In genomic region chr4:16617416-16617815, GRCh38 we compare ENCODE assay signal across 25 cellular contexts.
A peak's percentile ranks its signal among the peaks of the same experiment; 100 is the strongest.
DNase-seq lines count a peak whose midpoint lies in the region; ATAC-seq and TF ChIP-seq lines count a peak whose summit lies in the region.
"Had no signal": no experiment of that assay in that cellular context is flagged by ENCODE, and none has a peak within 500 bp of the region (broad histone marks: within the 10 kb centered on the region; RNA-seq: fewer than 3 reads in every experiment).

No MANE protein-coding gene starts in this region.

- H3K27me3 ChIP-seq in breast epithelium, result no peaks in the 10 kb centered on the region
- H3K27me3 ChIP-seq: ascending aorta, foreskin keratinocyte, pancreas had no signal

- H3K36me3 Mint-ChIP-seq in endothelial cell (ENCODE audit: low read depth, unreplicated experiment), result peaks cover 35% of the 10 kb centered on the region
- H3K36me3 Mint-ChIP-seq: activated naive CD4-positive, alpha-beta T cell treated with anti-CD3 and anti-CD28 coated beads, Interleukin-2, amount 10 ng/mL, durations not matched to agents 7 days and 5 days; memory B cell; naive B cell had no signal

- H3K4me1 ChIP-seq in breast epithelium, result no peaks in the 10 kb centered on the region
- H3K4me1 ChIP-seq: ascending aorta, foreskin keratinocyte, pancreas had no signal

- intact Hi-C loops in sciatic nerve (cut with DNase I), result no loop called here
- intact Hi-C loops in breast epithelium (cut with DNase I; ENCODE audit: low total_unique reads), result no loop called here

- H3K36me3 ChIP-seq in breast epithelium, result no peaks in the 10 kb centered on the region
- H3K36me3 ChIP-seq: ascending aorta, pancreas had no signal

- no peak overlapping the region for H3K4me3 ChIP-seq in breast epithelium
- H3K4me3 ChIP-seq: ascending aorta, GM12878, pancreas had no signal

- peak; percentile 49 for DNase-seq in AG20443 (ENCODE audit: low spot score)
- peak; percentile 5 for DNase-seq in OCI-M1 (lab: John Stamatoyannopoulos, UW)
- DNase-seq in fibroblast of peridontal ligament (ENCODE audit: extremely low read depth), result peak; percentile 69
- no peak for DNase-seq in sciatic nerve (ENCODE audit: low spot score)
- DNase-seq in endothelial cell (ENCODE audit: low spot score), result no peak
- DNase-seq in NCI-H524 (lab: John Stamatoyannopoulos, UW), result no peak
- DNase-seq in breast epithelium (ENCODE audit: low spot score in 2 of 2), result no peak
- DNase-seq: activated naive CD4-positive, alpha-beta T cell treated with anti-CD3 and anti-CD28 coated beads, Interleukin-2, amount 10 ng/mL, durations not matched to agents 7 days and 5 days; activated T-cell treated with anti-CD3 and anti-CD28 coated beads, Interleukin-2, amount 50 U/mL, for 4 hours; DMS53; foreskin keratinocyte; H9; KBM-7; naive B cell; NCI-H187; NCI-H345; NK-92 treated with Interleukin-12 subunit alpha and Interleukin-12 subunit beta, amount 100 ng/mL, for 24 hours; pancreas; SK-N-SH had no signal

- peaks cover 15% of the 10 kb centered on the region for H3K4me1 Mint-ChIP-seq in endothelial cell (ENCODE audit: unreplicated experiment)
- H3K4me1 Mint-ChIP-seq: activated naive CD4-positive, alpha-beta T cell treated with anti-CD3 and anti-CD28 coated beads, Interleukin-2, amount 10 ng/mL, durations not matched to agents 7 days and 5 days; memory B cell; naive B cell had no signal

- H3K27ac ChIP-seq in breast epithelium, result no peak overlapping the region
- H3K27ac ChIP-seq: ascending aorta, foreskin keratinocyte, pancreas, RWPE1 had no signal

- peaks cover 2% of the 10 kb centered on the region for H3K9me3 Mint-ChIP-seq in endothelial cell (ENCODE audit: unreplicated experiment)

- peaks cover 3% of the 10 kb centered on the region for H3K27me3 Mint-ChIP-seq in endothelial cell (ENCODE audit: unreplicated experiment)
- H3K27me3 Mint-ChIP-seq: activated naive CD4-positive, alpha-beta T cell treated with anti-CD3 and anti-CD28 coated beads, Interleukin-2, amount 10 ng/mL, durations not matched to agents 7 days and 5 days; naive B cell had no signal

- H3K9me3 ChIP-seq in breast epithelium, result peaks cover 0 to 4% of the 10 kb centered on the region in 2 donors
- H3K9me3 ChIP-seq: pancreas, SK-N-SH had no signal

- TF ChIP-seq CTCF in endothelial cell (IDR thresholded peaks at IDR 0.05; ENCODE audit: unreplicated experiment) (no peak), breast epithelium (IDR thresholded peaks at IDR 0.05) (no peak)

- H3K4me3 Mint-ChIP-seq in endothelial cell (ENCODE audit: unreplicated experiment), result no peak overlapping the region
- H3K4me3 Mint-ChIP-seq: activated naive CD4-positive, alpha-beta T cell treated with anti-CD3 and anti-CD28 coated beads, Interleukin-2, amount 10 ng/mL, durations not matched to agents 7 days and 5 days; activated T-cell treated with anti-CD3 and anti-CD28 coated beads, Interleukin-2, amount 50 U/mL, for 4 hours; H9; memory B cell; naive B cell had no signal

- peak; percentile 62 for ATAC-seq in sciatic nerve
- ATAC-seq in GM18517 (IDR thresholded peaks at IDR 0.05; ENCODE audit: unreplicated experiment), result no peak
- ATAC-seq: activated CD4-positive, CD25-positive, alpha-beta regulatory T cell treated with anti-CD3 and anti-CD28 coated beads, Interleukin-2, amount 50 U/mL, for 24 hours; activated T-cell treated with anti-CD3 and anti-CD28 coated beads, Interleukin-2, amount 50 U/mL, for 4 hours; foreskin keratinocyte; GM12878; pancreas had no signal

- TF ChIP-seq POLR2A in breast epithelium (IDR thresholded peaks at IDR 0.05), result no peak

- H3K27ac Mint-ChIP-seq in endothelial cell (ENCODE audit: unreplicated experiment), result no peak overlapping the region
- H3K27ac Mint-ChIP-seq: activated naive CD4-positive, alpha-beta T cell treated with anti-CD3 and anti-CD28 coated beads, Interleukin-2, amount 10 ng/mL, durations not matched to agents 7 days and 5 days; H9; memory B cell; naive B cell had no signal

Comparison
In these comparisons a context has a peak if more than half of its experiments do, and no peak if none do; other contexts are left out.
1. DNase-seq: peak in AG20443 (single experiment), OCI-M1 (single experiment) and fibroblast of peridontal ligament (single experiment); none in sciatic nerve (single experiment), endothelial cell (single experiment), NCI-H524 (0 of 2) and breast epithelium (0 of 2).